ENCODE assay signal across 13 cellular contexts in genomic region chr2:222545821-222546540, GRCh38.
"Had no signal": no experiment of that assay in that cellular context is flagged by ENCODE, and none has a peak within 500 bp of the region (broad histone marks: within the 10 kb centered on the region; RNA-seq: fewer than 3 reads in every experiment).

No MANE protein-coding gene starts in this region.

- H3K4me3 ChIP-seq: gastroesophageal sphincter, right atrium auricular region, smooth muscle cell had no signal

- H3K4me1 ChIP-seq: right atrium auricular region had no signal

- H3K27me3 ChIP-seq: gastroesophageal sphincter, right atrium auricular region had no signal

- H3K27ac ChIP-seq: neutrophil, right atrium auricular region had no signal

- H3K36me3 ChIP-seq: gastroesophageal sphincter, neutrophil, right atrium auricular region had no signal

- H3K9me3 ChIP-seq: gastroesophageal sphincter, neutrophil, right atrium auricular region had no signal

- DNase-seq: activated CD4-positive, alpha-beta memory T cell treated with anti-CD3 and anti-CD28 coated beads, Interleukin-2, amount 10 ng/mL, durations not matched to agents 7 days and 5 days; activated CD4-positive, alpha-beta T cell treated with anti-CD3 and anti-CD28 coated beads for 36 hours; activated naive CD4-positive, alpha-beta T cell; activated naive CD8-positive, alpha-beta T cell treated with anti-CD3 and anti-CD28 coated beads, Interleukin-2, amount 50 U/mL, for 24 hours; central memory CD4-positive, alpha-beta T cell; cortex of kidney; effector CD8-positive, alpha-beta T cell; left ventricle myocardium superior; T-helper 9 cell had no signal

- ATAC-seq: activated CD4-positive, alpha-beta T cell treated with anti-CD3 and anti-CD28 coated beads for 36 hours; activated naive CD8-positive, alpha-beta T cell treated with anti-CD3 and anti-CD28 coated beads, Interleukin-2, amount 50 U/mL, for 24 hours; gastroesophageal sphincter; left ventricle myocardium superior had no signal
